In genomic region chr6:26183237-26183580, GRCh38 we compare ENCODE assay signal across 8 cellular contexts.
DNase-seq lines count a peak whose midpoint lies in the region; ATAC-seq and TF ChIP-seq lines count a peak whose summit lies in the region.

No MANE protein-coding gene starts in this region.

- no peaks in the 10 kb centered on the region for H3K36me3 ChIP-seq in A673 (ENCODE audit: insufficient read depth, low read length, poor library complexity, severe bottlenecking)
- no peaks in the 10 kb centered on the region for H3K36me3 ChIP-seq in NT2/D1 (ENCODE audit: insufficient read depth, insufficient read length, low read length)

- H3K4me1 ChIP-seq in A673 (ENCODE audit: insufficient read depth, low read length, poor library complexity, severe bottlenecking): peaks cover 8% of the 10 kb centered on the region
- H3K4me1 ChIP-seq in NT2/D1 (ENCODE audit: insufficient read depth, insufficient read length): no peaks in the 10 kb centered on the region

- BruUV-seq in A673 (replicated peaks; lab: Mats Ljungman, UMichigan): no TSS peak

- H3K4me3 ChIP-seq in A673 (ENCODE audit: low read depth, low read length, poor library complexity, severe bottlenecking) (no peak overlapping the region), NT2/D1 (ENCODE audit: insufficient read length, low read depth) (peak overlapping the region; percentile 26)

- H3K27me3 ChIP-seq in A673 (replicated peaks; ENCODE audit: insufficient read depth, low read depth, low read length, poor library complexity) (no peaks in the 10 kb centered on the region), NT2/D1 (ENCODE audit: insufficient read depth, insufficient read length) (no peaks in the 10 kb centered on the region)

- H3K36me3 Mint-ChIP-seq in endothelial cell (ENCODE audit: low read depth, unreplicated experiment): no peaks in the 10 kb centered on the region
- H3K36me3 Mint-ChIP-seq in natural killer cell treated with Interleukin-12 subunit alpha and Interleukin-12 subunit beta and Interleukin-15 and Interleukin-18, amount 100 ng/mL, for 72 hours: no peaks in the 10 kb centered on the region

- TF ChIP-seq CTCF in A673 (conservative IDR thresholded peaks at IDR 0.05; ENCODE audit: low read depth, low read length): no peak
- TF ChIP-seq CTCF in endothelial cell (IDR thresholded peaks at IDR 0.05; ENCODE audit: unreplicated experiment): no peak

- H3K27ac Mint-ChIP-seq in endothelial cell (ENCODE audit: unreplicated experiment): peak overlapping the region; percentile 71
- H3K27ac Mint-ChIP-seq in natural killer cell treated with Interleukin-12 subunit alpha and Interleukin-12 subunit beta and Interleukin-15 and Interleukin-18, amount 100 ng/mL, for 72 hours: peak overlapping the region; percentile 84 to 87

- CTCF ChIA-PET in A673 (lab: Charles Lee): no interaction called here

- H3K9me3 Mint-ChIP-seq in endothelial cell (ENCODE audit: unreplicated experiment): no peaks in the 10 kb centered on the region
- H3K9me3 Mint-ChIP-seq in natural killer cell treated with Interleukin-12 subunit alpha and Interleukin-12 subunit beta and Interleukin-15 and Interleukin-18, amount 100 ng/mL, for 72 hours: no peaks in the 10 kb centered on the region

- peaks cover 6% of the 10 kb centered on the region for H3K27me3 Mint-ChIP-seq in endothelial cell (ENCODE audit: unreplicated experiment)
- no peaks in the 10 kb centered on the region for H3K27me3 Mint-ChIP-seq in natural killer cell treated with Interleukin-12 subunit alpha and Interleukin-12 subunit beta and Interleukin-15 and Interleukin-18, amount 100 ng/mL, for 72 hours

- no peak for ATAC-seq in natural killer cell treated with Interleukin-12 subunit alpha and Interleukin-12 subunit beta and Interleukin-15 and Interleukin-18, amount 100 ng/mL, for 72 hours
- ATAC-seq in HG03432 (IDR thresholded peaks at IDR 0.05; ENCODE audit: unreplicated experiment) (no peak), GM18505 (IDR thresholded peaks at IDR 0.05; ENCODE audit: unreplicated experiment) (no peak)

- POLR2A ChIA-PET in A673 (lab: Charles Lee; ENCODE audit: low non-redundant PET): interaction anchor here (0.6 to 1.4 kb wide), 7 partner anchors 10 to 961 kb away, joined by 3 to 9 read pairs (median 4); a partner anchor contains a TSS

- H3K27ac ChIP-seq in A673 (ENCODE audit: low read depth, low read length, poor library complexity, severe bottlenecking): peak overlapping the region; percentile 68

- intact Hi-C loops in A673 (cut with micrococcal nuclease; ENCODE audit: unreplicated experiment): no loop called here

- TF ChIP-seq POLR2A in GM18505 (IDR thresholded peaks at IDR 0.05; ENCODE audit: borderline replicate concordance, extremely low read depth, insufficient read depth, insufficient read length): no peak

- H3K4me1 Mint-ChIP-seq in endothelial cell (ENCODE audit: unreplicated experiment): peaks cover 19% of the 10 kb centered on the region
- H3K4me1 Mint-ChIP-seq in natural killer cell treated with Interleukin-12 subunit alpha and Interleukin-12 subunit beta and Interleukin-15 and Interleukin-18, amount 100 ng/mL, for 72 hours (ENCODE audit: low read depth in 2 of 2): peaks cover 33 to 44% of the 10 kb centered on the region in 2 donors

- H3K9me3 ChIP-seq in A673 (ENCODE audit: low read depth, low read length, poor library complexity, severe bottlenecking) (no peaks in the 10 kb centered on the region), NT2/D1 (ENCODE audit: insufficient read depth, low read length) (no peaks in the 10 kb centered on the region)

- H3K4me3 Mint-ChIP-seq in endothelial cell (ENCODE audit: unreplicated experiment): peak overlapping the region; percentile 89
- peak overlapping the region; percentile 98 for H3K4me3 Mint-ChIP-seq in natural killer cell treated with Interleukin-12 subunit alpha and Interleukin-12 subunit beta and Interleukin-15 and Interleukin-18, amount 100 ng/mL, for 72 hours

- DNase-seq in A673 (ENCODE audit: low spot score) (no peak), NT2/D1 (ENCODE audit: low read depth, low spot score) (no peak), endothelial cell (ENCODE audit: low spot score) (no peak), GM19240 (ENCODE audit: insufficient read length, low spot score) (no peak), NK-92 (lab: John Stamatoyannopoulos, UW; ENCODE audit: unreplicated experiment) (no peak)
- DNase-seq in natural killer cell treated with Interleukin-12 subunit alpha and Interleukin-12 subunit beta and Interleukin-15 and Interleukin-18, amount 100 ng/mL, for 72 hours (ENCODE audit: low spot score): no peak

- peak overlapping the region; percentile 42 for H3K9ac ChIP-seq in NT2/D1 (ENCODE audit: insufficient read length, low read depth)
